ENCODE assay signal across 8 cellular contexts in genomic region chr12:9813821-9814798, GRCh38. TPM values are rescaled to one million over a fixed set of nuclear protein-coding genes. Genes with fewer than 3 reads are reported as not detected.
DNase-seq lines count a peak whose midpoint lies in the region; ATAC-seq and TF ChIP-seq lines count a peak whose summit lies in the region.

No MANE protein-coding gene starts in this region.

- no peak overlapping the region for H3K4me3 ChIP-seq in HFF-Myc (replicated peaks; ENCODE audit: low read depth, low read length)

- ATAC-seq in left colon, result peak; percentile 71

- intact Hi-C loops in left colon (cut with DNase I, micrococcal nuclease), result loop anchor here in 1 of 2 donors (10.0 kb wide), 1 partner anchor 111 kb away; no protein-coding TSS in a partner anchor

- TF ChIP-seq CTCF in GM12872 (IDR thresholded peaks at IDR 0.05; ENCODE audit: insufficient read depth, low read depth, low read length) (peak; percentile 97), HFF-Myc (IDR thresholded peaks at IDR 0.05; ENCODE audit: low read depth, low read length, missing control alignments) (peak; percentile 74)

- no peak overlapping the region for H3K27ac ChIP-seq in caudate nucleus (ENCODE audit: low read depth, low read length)

- DNase-seq in HFF-Myc (ENCODE audit: extremely low read depth, low read depth), result peak; percentile 6
- peak; percentile 64 for DNase-seq in MV-4-11 (lab: John Stamatoyannopoulos, UW)
- peak; percentile 78 to 89 (median 82) for DNase-seq in activated CD4-positive, CD25-positive, alpha-beta regulatory T cell (lab: John Stamatoyannopoulos, UW)
- peak in 55 of 61 donors; percentile 2 to 81 (median 40) for DNase-seq in caudate nucleus (lab: John Stamatoyannopoulos, UW)
- peak; percentile 52 to 73 for DNase-seq in left colon
- DNase-seq in stimulated activated CD4-positive, alpha-beta T cell treated with anti-CD3 and anti-CD28 coated beads, Interleukin-4, amount 100 ng/mL, for 24 hours, result peak; percentile 93
- no peak for DNase-seq in NCI-H1436 (lab: John Stamatoyannopoulos, UW)

RNA-seq across cellular contexts. Expression of gene KLRF1, which starts 13.2 kb away (rescaled TPM):
- total RNA-seq in left colon, result under 1 TPM in 1 of 2 donors, not detected in 1; 0.31 TPM

RNA-seq across cellular contexts. Expression of gene CD69, which starts 53.4 kb away (rescaled TPM):
- 1 to 10 TPM; 2.6 to 3.9 TPM for total RNA-seq in left colon

RNA-seq across cellular contexts. Expression of gene CLEC2B, which starts 55.0 kb away (rescaled TPM):
- total RNA-seq in left colon, result 1 to 10 TPM; 1.6 to 4.8 TPM
